ENCODE assay signal across 28 cellular contexts in genomic region chr15:48323294-48323693, GRCh38.
"Had no signal": no experiment of that assay in that cellular context is flagged by ENCODE, and none has a peak within 500 bp of the region (broad histone marks: within the 10 kb centered on the region; RNA-seq: fewer than 3 reads in every experiment).

No MANE protein-coding gene starts in this region.

- H3K79me2 ChIP-seq: parathyroid adenoma had no signal

- H3K27me3 ChIP-seq: neural progenitor cell, ovary, spleen, suprapubic skin, testis, tibial artery, transverse colon, upper lobe of right lung, uterus had no signal

- H3K9ac ChIP-seq: neural progenitor cell, parathyroid adenoma had no signal

- H3K4me2 ChIP-seq: neural progenitor cell, smooth muscle cell had no signal

- H3K4me3 ChIP-seq: neural progenitor cell, ovary, psoas muscle, skin epidermis, smooth muscle cell, spleen, suprapubic skin, testis, tibial artery, transverse colon, upper lobe of right lung, uterus had no signal

- H3K36me3 ChIP-seq: neural progenitor cell, ovary, spleen, suprapubic skin, tibial artery, transverse colon, upper lobe of right lung, uterus had no signal

- ATAC-seq: natural killer cell; psoas muscle; right cardiac atrium; sciatic nerve; stimulated activated memory B cell treated with anti-CD40 and anti-IgM and Interleukin-4, amounts not matched to agents 10 μg/mL and 1 μg/mL and 100 μg/mL, for 72 hours; stimulated activated naive CD8-positive, alpha-beta T cell treated with anti-CD3 and anti-CD28 coated beads, Interleukin-15, amount 100 ng/mL, for 72 hours; stimulated activated naive CD8-positive, alpha-beta T cell treated with anti-CD3 and anti-CD28 coated beads, Interleukin-15, Interleukin-2, amounts not matched to agents 100 U/mL and 50 U/mL, for 24 hours; upper lobe of right lung had no signal

- H2AFZ ChIP-seq: neural progenitor cell, parathyroid adenoma had no signal

- DNase-seq: natural killer cell; occipital lobe; ovary; posterior cingulate gyrus; psoas muscle; right cardiac atrium; spleen; stimulated activated CD4-positive, alpha-beta T cell treated with anti-CD3 and anti-CD28 coated beads, Interleukin-12 subunit alpha, Interleukin-12 subunit beta, amount 100 ng/mL, for 4 hours; stimulated activated CD4-positive, alpha-beta T cell treated with anti-CD3 and anti-CD28 coated beads, Interleukin-1b, Interleukin-23, amount 100 ng/mL, for 48 hours; stimulated activated CD4-positive, alpha-beta T cell treated with anti-CD3 and anti-CD28 coated beads, Interleukin-4, amount 100 ng/mL, for 1 hour; stimulated activated CD4-positive, alpha-beta T cell treated with anti-CD3 and anti-CD28 coated beads, Interleukin-4, amount 100 ng/mL, for 4 hours; stimulated activated CD8-positive, alpha-beta memory T cell treated with anti-CD3 and anti-CD28 coated beads, Interleukin-4, amount 100 ng/mL, for 48 hours; stimulated activated naive CD4-positive, alpha-beta T cell; stimulated activated naive CD8-positive, alpha-beta T cell treated with anti-CD3 and anti-CD28 coated beads, Interleukin-15, amount 100 ng/mL, for 72 hours; stimulated activated naive CD8-positive, alpha-beta T cell treated with anti-CD3 and anti-CD28 coated beads, Interleukin-15, Interleukin-2, amounts not matched to agents 100 U/mL and 50 U/mL, for 24 hours; substantia nigra; testis; tibial artery; transverse colon; upper lobe of right lung; uterus had no signal

- H3K4me1 ChIP-seq: parathyroid adenoma, suprapubic skin, testis, tibial artery, upper lobe of right lung, uterus had no signal

- H3K9me3 ChIP-seq: ovary, psoas muscle, spleen, suprapubic skin, testis, tibial artery, transverse colon, upper lobe of right lung, uterus had no signal

- H3K27ac ChIP-seq: neural progenitor cell, ovary, parathyroid adenoma, psoas muscle, skin epidermis, spleen, suprapubic skin, testis, tibial artery, transverse colon, upper lobe of right lung, uterus had no signal
